8 cellular contexts compared by ENCODE assay signal in the genomic region with DNA sequence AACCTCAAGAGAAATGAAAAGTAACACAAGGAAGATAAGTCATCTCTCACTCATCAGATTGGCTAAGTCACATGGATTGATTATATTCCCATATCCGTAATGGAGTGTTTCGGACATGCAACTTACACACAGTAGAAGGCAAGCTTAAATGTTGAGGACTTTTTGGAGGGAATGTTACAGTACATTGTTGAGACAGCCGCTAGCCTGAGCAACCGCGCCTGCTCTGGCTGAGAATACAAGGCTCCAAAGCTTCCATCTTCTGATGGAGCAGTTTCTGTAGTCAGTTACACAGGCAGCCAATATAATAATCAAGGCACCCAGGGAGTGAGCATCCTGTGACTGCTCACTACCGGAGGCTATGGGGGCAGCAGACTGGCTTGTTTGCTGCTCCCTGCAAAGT. TPM values are rescaled to one million over a fixed set of nuclear protein-coding genes. Genes with fewer than 3 reads are reported as not detected.
DNase-seq lines count a peak whose midpoint lies in the region; FAIRE-seq and TF ChIP-seq lines count a peak whose summit lies in the region.

No MANE protein-coding gene starts in this region.

- H3K4me2 ChIP-seq in SK-N-SH (peak overlapping the region; percentile 83), smooth muscle cell (peak overlapping the region; percentile 95)

- no peaks in the 10 kb centered on the region for H3K9me2 ChIP-seq in SK-N-SH

- TF ChIP-seq RAD21 in SK-N-SH (IDR thresholded peaks at IDR 0.05; ENCODE audit: low read length), result no peak

- no peak for TF ChIP-seq CTCF in SK-N-SH (IDR thresholded peaks at IDR 0.05)
- no peak for TF ChIP-seq CTCF in fibroblast of villous mesenchyme (IDR thresholded peaks at IDR 0.05; ENCODE audit: insufficient read depth, low read depth, low read length)
- TF ChIP-seq CTCF in smooth muscle cell (IDR thresholded peaks at IDR 0.05; ENCODE audit: borderline replicate concordance, insufficient read depth, poor library complexity, severe bottlenecking), result no peak

- H3K4me1 ChIP-seq in SK-N-SH (ENCODE audit: control insufficient read depth in 1 of 2, insufficient read depth in 2 of 2, low read depth in 1 of 2, low read length in 1 of 2) (peaks cover 0 to 12% of the 10 kb centered on the region in 2 experiments; a peak in 1 of 4 replicates), smooth muscle cell (ENCODE audit: low read depth) (peaks cover 5% of the 10 kb centered on the region)

- TF ChIP-seq EP300 in SK-N-SH (IDR thresholded peaks at IDR 0.05; ENCODE audit: borderline replicate concordance in 1 of 2, low read depth in 1 of 2, low read length in 1 of 2), result no peak

- WGBS in SK-N-SH (ENCODE audit: low lambda C conversion rate), result 44% methylated on average over 4 of the region's 6 CpGs
- WGBS in smooth muscle cell (ENCODE audit: low lambda C conversion rate), result 83% methylated on average over 6 of the region's 6 CpGs

- H4K20me1 ChIP-seq in SK-N-SH (ENCODE audit: insufficient read depth) (no peaks in the 10 kb centered on the region), smooth muscle cell (ENCODE audit: low read depth) (no peaks in the 10 kb centered on the region)

- H2AFZ ChIP-seq in SK-N-SH (ENCODE audit: low read depth) (peak overlapping the region; percentile 99), smooth muscle cell (ENCODE audit: low read depth) (peak overlapping the region; percentile 92)

- no peaks in the 10 kb centered on the region for H3K36me3 ChIP-seq in SK-N-SH (replicated peaks in 1 of 2; ENCODE audit: control insufficient read depth in 1 of 2, insufficient read depth in 2 of 2, low read length in 1 of 2)
- no peaks in the 10 kb centered on the region for H3K36me3 ChIP-seq in smooth muscle cell (ENCODE audit: low read depth)

- H3F3A ChIP-seq in SK-N-SH (replicated peaks; ENCODE audit: insufficient read depth) (peaks cover 10% of the 10 kb centered on the region), smooth muscle cell (ENCODE audit: low read depth) (no peaks in the 10 kb centered on the region)

- peaks cover 17% of the 10 kb centered on the region for H3K79me2 ChIP-seq in SK-N-SH (ENCODE audit: insufficient read depth)
- H3K79me2 ChIP-seq in smooth muscle cell (ENCODE audit: low read depth), result no peaks in the 10 kb centered on the region

- H3K27me3 ChIP-seq in SK-N-SH (ENCODE audit: insufficient read depth) (no peaks in the 10 kb centered on the region), smooth muscle cell (ENCODE audit: low read depth) (peaks cover 3% of the 10 kb centered on the region)

- CTCF ChIA-PET in SK-N-SH (lab: Yijun Ruan, JAX), result interaction anchor here (0.9 kb wide), 1 partner anchor 32 kb away, joined by 3 read pairs; no protein-coding TSS in a partner anchor

- FAIRE-seq in GM19239 (lab: Jason Lieb, UNC), result no peak

- DNase-seq in NCI-H1417 (lab: John Stamatoyannopoulos, UW), result peak in 2 of 3 experiments; percentile 11 to 55
- DNase-seq in NCI-H1417 treated with DMSO at 0.1 percent for 48 hours (lab: John Stamatoyannopoulos, UW), result no peak
- DNase-seq in SK-N-SH, result no peak
- DNase-seq in fibroblast of villous mesenchyme (ENCODE audit: low read depth), result no peak
- no peak for DNase-seq in smooth muscle cell (lab: John Stamatoyannopoulos, UW; ENCODE audit: unreplicated experiment)
- no peak for DNase-seq in H4 (ENCODE audit: low spot score)
- no peak for DNase-seq in GM19239 (ENCODE audit: insufficient read length, low spot score)
- no peak for DNase-seq in hepatic stellate cell (ENCODE audit: low spot score)

- H3K9me3 ChIP-seq in SK-N-SH (no peaks in the 10 kb centered on the region), smooth muscle cell (replicated peaks; ENCODE audit: low read depth) (no peaks in the 10 kb centered on the region)

- H3K27ac ChIP-seq in SK-N-SH (ENCODE audit: low read depth in 2 of 2, low read length in 1 of 2) (peak overlapping the region in 1 of 2 experiments; percentile 77; a peak in 2 of 4 replicates), smooth muscle cell (ENCODE audit: low read depth) (no peak overlapping the region)

- POLR2A ChIA-PET in SK-N-SH (lab: Yijun Ruan, JAX), result no interaction called here

- H3K4me3 ChIP-seq in SK-N-SH (ENCODE audit: low read depth in 2 of 2, low read length in 1 of 2) (peak overlapping the region; percentile 70 to 86), fibroblast of villous mesenchyme (ENCODE audit: low read depth, low read length) (peak overlapping the region; percentile 79), smooth muscle cell (peak overlapping the region; percentile 89)

- H3K9ac ChIP-seq in SK-N-SH (peak overlapping the region; percentile 80; the same call in 1 of the 2 replicates), smooth muscle cell (ENCODE audit: low read depth) (no peak overlapping the region)

TF ChIP-seq in SK-N-SH, 30 proteins besides CTCF, POLR2A, EP300 and RAD21:
- TF ChIP-seq GATA2 (CRISPR knock-in tag; IDR thresholded peaks at IDR 0.05) (no peak), FOXJ3 (CRISPR knock-in tag; IDR thresholded peaks at IDR 0.05) (no peak), MAX (IDR thresholded peaks at IDR 0.05; ENCODE audit: low read depth) (no peak), POLR2AphosphoS5 (IDR thresholded peaks at IDR 0.05; ENCODE audit: low read depth, low read length) (no peak), TEAD4 (IDR thresholded peaks at IDR 0.05; ENCODE audit: borderline replicate concordance, insufficient read depth) (no peak), GABPA (IDR thresholded peaks at IDR 0.05; ENCODE audit: low read depth) (no peak), NFIC (IDR thresholded peaks at IDR 0.05; ENCODE audit: borderline replicate concordance) (no peak)

RNA-seq across cellular contexts. Expression of gene CRYL1, which starts 1.0 kb away (rescaled TPM):
- 34.8 and 35.6 TPM in 2 replicates for polyA plus RNA-seq in SK-N-SH (2012; rRNA removed)
- 29.7 and 34.1 TPM in 2 replicates for polyA plus RNA-seq in SK-N-SH (2012; cell fraction: cytosol; rRNA removed)
- 17.4 and 17.5 TPM in 2 replicates for polyA plus RNA-seq in SK-N-SH (2012; cell fraction: nucleus; rRNA removed)
- total RNA-seq in fibroblast of villous mesenchyme, result 4.7 and 7.4 TPM in 2 replicates
- total RNA-seq in smooth muscle cell, result 6.5 and 13.6 TPM in 2 replicates
- 7.2 and 12.4 TPM in 2 replicates for polyA plus RNA-seq in smooth muscle cell
- total RNA-seq in H4 (2014; rRNA removed; shearing (Covaris generic)), result 1.8 and 6.8 TPM in 2 replicates

RNA-seq across cellular contexts. Expression of gene IFT88, which starts 40.3 kb away (rescaled TPM):
- 6.2 and 7.2 TPM in 2 replicates for polyA plus RNA-seq in SK-N-SH (2012; rRNA removed)
- polyA plus RNA-seq in SK-N-SH (2012; cell fraction: cytosol; rRNA removed), result 6.9 and 9.3 TPM in 2 replicates
- 7.3 and 14.6 TPM in 2 replicates for polyA plus RNA-seq in SK-N-SH (2012; cell fraction: nucleus; rRNA removed)
- total RNA-seq in fibroblast of villous mesenchyme, result 11.6 and 14.2 TPM in 2 replicates
- total RNA-seq in smooth muscle cell, result 13.4 and 16.7 TPM in 2 replicates
- 9.0 TPM in 2 replicates for polyA plus RNA-seq in smooth muscle cell
- total RNA-seq in H4 (2014; rRNA removed; shearing (Covaris generic)), result 7.3 and 8.7 TPM in 2 replicates

Comparison
In these comparisons a context has a peak if more than half of its experiments do, and no peak if none do; other contexts are left out.
1. DNase-seq: peak in NCI-H1417 (2 of 3); none in NCI-H1417 treated with DMSO at 0.1 percent for 48 hours (single experiment), SK-N-SH (single experiment), fibroblast of villous mesenchyme (single experiment), smooth muscle cell (single experiment), H4 (single experiment), GM19239 (single experiment) and hepatic stellate cell (single experiment).
2. Peak in every context shown above with its lines, with median percentiles within 50 percentile points of each other: H3K4me3 ChIP-seq.